In the genomic region with DNA sequence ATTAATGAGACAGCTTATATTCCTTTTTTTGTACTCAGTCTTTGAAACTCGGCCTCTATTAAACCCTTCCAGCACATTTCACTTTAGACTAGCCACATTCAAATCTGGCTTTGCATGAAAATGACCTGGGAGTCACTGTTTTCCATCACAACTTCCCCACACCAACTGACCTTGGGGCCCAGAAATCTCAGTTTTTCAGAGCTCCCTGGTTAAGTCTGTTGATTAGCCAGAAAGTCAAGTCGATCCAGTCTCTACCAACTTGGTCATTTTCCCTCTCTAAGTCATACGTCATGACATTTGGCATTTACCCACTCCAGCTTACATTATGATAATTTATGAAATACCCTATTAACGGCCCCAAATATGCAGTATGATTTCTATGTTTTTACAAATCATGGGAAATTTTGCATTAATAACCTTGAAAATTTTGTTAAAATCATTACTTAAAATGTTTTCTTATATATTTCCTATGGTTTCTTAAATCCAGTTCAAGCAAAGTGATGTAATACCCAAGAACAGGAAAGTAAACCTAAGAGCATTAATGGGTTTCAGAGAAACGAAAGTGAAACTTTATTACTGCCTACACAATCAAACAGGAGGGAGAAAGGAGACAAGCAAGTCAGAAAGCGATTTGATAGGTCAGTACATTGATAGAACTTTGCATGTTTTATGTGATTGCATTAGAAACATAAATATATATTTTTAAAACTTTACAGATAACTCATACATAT, we compare ENCODE assay signal across 8 cellular contexts.
A peak's percentile ranks its signal among the peaks of the same experiment; 100 is the strongest.
DNase-seq lines count a peak whose midpoint lies in the region; ATAC-seq, FAIRE-seq and TF ChIP-seq lines count a peak whose summit lies in the region.

No MANE protein-coding gene starts in this region.

- H3K4me3 ChIP-seq in A549 (0 out of 3 replicates have a peak overlapping the region, but pooled peaks have one; percentile 15), sigmoid colon (peak overlapping the region in 3 of 4 donors; percentile 10 to 22 (median 11))

- no peaks in the 10 kb centered on the region for H3K36me3 ChIP-seq in sigmoid colon

- H3K4me2 ChIP-seq in A549 = peak overlapping the region; percentile 72

- TF ChIP-seq RAD21 in A549 (conservative IDR thresholded peaks at IDR 0.05 in 1 of 2, IDR thresholded peaks at IDR 0.05 in 1 of 2) = no peak

- TF ChIP-seq CTCF in A549 (IDR thresholded peaks at IDR 0.05) (no peak), sigmoid colon (IDR thresholded peaks at IDR 0.05) (no peak)

- POLR2A ChIA-PET in A549 (lab: Yijun Ruan, JAX) = no interaction called here

- ATAC-seq in A549 (no peak), GM18508 (IDR thresholded peaks at IDR 0.05; ENCODE audit: insufficient read depth, unreplicated experiment) (peak; percentile 87), HG03354 (IDR thresholded peaks at IDR 0.05; ENCODE audit: poor library complexity, severe bottlenecking, unreplicated experiment) (peak; percentile 85), HG03457 (IDR thresholded peaks at IDR 0.05; ENCODE audit: unreplicated experiment) (no peak)

- WGBS in A549 (ENCODE audit: missing lambda C conversion rate) = 62% methylated on average over 6 of the region's 6 CpGs
- 48 to 57% methylated on average over 6 of the region's 6 CpGs for WGBS in sigmoid colon, 2 donors

- H3K27ac ChIP-seq in A549 = peak overlapping the region; percentile 31 to 67
- peak overlapping the region in 2 of 4 donors; percentile 39 to 54 for H3K27ac ChIP-seq in sigmoid colon

- intact Hi-C loops in sigmoid colon (cut with DNase I) = loop anchor here (5.0 kb wide), 1 partner anchor 84 kb away; no protein-coding TSS in a partner anchor

- H3K4me1 ChIP-seq in A549 = peaks cover 39% of the 10 kb centered on the region
- peaks cover 0 to 41% (median 23%) of the 10 kb centered on the region in 4 donors for H3K4me1 ChIP-seq in sigmoid colon

- TF ChIP-seq EP300 in A549 (IDR thresholded peaks at IDR 0.05) (no peak), sigmoid colon (IDR thresholded peaks at IDR 0.05) (no peak)

- no peaks in the 10 kb centered on the region for H3K9me3 ChIP-seq in A549
- H3K9me3 ChIP-seq in sigmoid colon = no peaks in the 10 kb centered on the region

- DNase-seq in A549 (ENCODE audit: low read depth in 1 of 2, low spot score in 1 of 2) = no peak
- DNase-seq in SW480 (ENCODE audit: low spot score) = peak; percentile 42
- DNase-seq in fibroblast of gingiva (ENCODE audit: low read depth) = peak; percentile 56
- no peak for DNase-seq in sigmoid colon
- no peak for DNase-seq in SHP77 treated with DMSO at 0.1 percent for 48 hours (lab: John Stamatoyannopoulos, UW)

- FAIRE-seq in A549 (lab: Jason Lieb, UNC) = no peak

- no peak for TF ChIP-seq POLR2A in A549 (IDR thresholded peaks at IDR 0.05; ENCODE audit: low read length)
- TF ChIP-seq POLR2A in sigmoid colon (IDR thresholded peaks at IDR 0.05) = no peak

- CTCF ChIA-PET in A549 (lab: Yijun Ruan, JAX) = no interaction called here

- no peaks in the 10 kb centered on the region for H3K27me3 ChIP-seq in sigmoid colon

TF ChIP-seq in A549, 52 proteins besides CTCF, POLR2A, EP300 and RAD21:
- no peak for TF ChIP-seq MAZ (IDR thresholded peaks at IDR 0.05; ENCODE audit: borderline replicate concordance, low read depth, low read length)
- TF ChIP-seq SREBF2 (IDR thresholded peaks at IDR 0.05) = no peak
- TF ChIP-seq ESRRA (IDR thresholded peaks at IDR 0.05; ENCODE audit: borderline replicate concordance, low read length) = no peak
- TF ChIP-seq CBX2 (IDR thresholded peaks at IDR 0.05; ENCODE audit: borderline replicate concordance, low read depth) = no peak
TF ChIP-seq in A549: peak in this region for 0.

Comparison
In these comparisons a context has a peak if more than half of its experiments do, and no peak if none do; other contexts are left out.
1. ATAC-seq: peak in GM18508 (single experiment) and HG03354 (single experiment); none in A549 (0 of 2) and HG03457 (single experiment).
2. DNase-seq: peak in SW480 (single experiment) and fibroblast of gingiva (single experiment); none in A549 (0 of 2), sigmoid colon (single experiment) and SHP77 treated with DMSO at 0.1 percent for 48 hours (single experiment).